ENCODE assay signal across 12 cellular contexts in genomic region chr11:318407-318774, GRCh38. TPM values are rescaled to one million over a fixed set of nuclear protein-coding genes. Genes with fewer than 3 reads are reported as not detected.
DNase-seq lines count a peak whose midpoint lies in the region; ATAC-seq, FAIRE-seq and TF ChIP-seq lines count a peak whose summit lies in the region.
"Not testable (repeated sequence)": the region's sequence is repeated elsewhere in the genome, so short reads cannot be mapped to it uniquely, and the experiment has no call there.
"Had no signal": no experiment of that assay in that cellular context is flagged by ENCODE, and none has a peak within 500 bp of the region (broad histone marks: within the 10 kb centered on the region; RNA-seq: fewer than 3 reads in every experiment).

No MANE protein-coding gene starts in this region.

- peak; percentile 97 for FAIRE-seq in GM12892 (lab: Jason Lieb, UNC)

- DNase-seq in GM12892 (ENCODE audit: insufficient read length); IMR-90; heart right ventricle; tibial artery: not testable (repeated sequence)

- not testable (repeated sequence) for H2AK9ac ChIP-seq in IMR-90 (replicated peaks; ENCODE audit: low read depth, low read length, poor library complexity)

- not testable (repeated sequence) for H3K56ac ChIP-seq in IMR-90 (ENCODE audit: extremely low read depth, insufficient read depth, low read length)

- BruUV-seq in IMR-90 (replicated peaks; lab: Mats Ljungman, UMichigan): not testable (repeated sequence)

- not testable (repeated sequence) for H3K27ac Mint-ChIP-seq in activated T-helper 17 cell treated with anti-CD3 and anti-CD28 coated beads, Interleukin-2, amount 50 U/mL, for 72 hours

- H3K27me3 Mint-ChIP-seq in activated T-helper 17 cell treated with anti-CD3 and anti-CD28 coated beads, Interleukin-2, amount 50 U/mL, for 72 hours: not testable (repeated sequence)

- not testable (repeated sequence) for H3K27ac ChIP-seq in IMR-90 (ENCODE audit: insufficient read depth, low read length); neutrophil
- H3K27ac ChIP-seq in heart right ventricle (peak overlapping the region in 5 of 10 donors; percentile 93 to 99 (median 96)), tibial artery (peak overlapping the region; percentile 93 to 100)

- intact Hi-C loops in IMR-90 (cut with micrococcal nuclease); tibial artery (cut with DNase I; ENCODE audit: low total_unique reads): not testable (repeated sequence)
- intact Hi-C loops in heart right ventricle (cut with DNase I): loop anchor here in 1 of 10 donors (10.0 kb wide), 1 partner anchor 64 kb away; no protein-coding TSS in a partner anchor

- H3K9me3 Mint-ChIP-seq in activated T-helper 17 cell treated with anti-CD3 and anti-CD28 coated beads, Interleukin-2, amount 50 U/mL, for 72 hours: not testable (repeated sequence)

- H3K9me1 ChIP-seq in IMR-90 (ENCODE audit: insufficient read depth, low read length): not testable (repeated sequence)

- peaks cover 5 to 25% of the 10 kb centered on the region in 2 experiments; a peak in 3 of 4 replicates for H3K79me1 ChIP-seq in IMR-90 (ENCODE audit: low read depth in 1 of 2, low read length in 2 of 2)

- H2BK20ac ChIP-seq in IMR-90 (ENCODE audit: low read depth, low read length): not testable (repeated sequence)

- not testable (repeated sequence) for H4K91ac ChIP-seq in IMR-90 (ENCODE audit: insufficient read depth, low read depth, low read length)

- dilution Hi-C loops in IMR-90 (cut with HindIII; ENCODE audit: low sequenced_read_pairs, unreplicated experiment): not testable (repeated sequence)

- not testable (repeated sequence) for TF ChIP-seq POLR2A in GM12892 (IDR thresholded peaks at IDR 0.05; ENCODE audit: low read depth, low read length); IMR-90 (IDR thresholded peaks at IDR 0.05; ENCODE audit: low read depth, low read length)

- H3K9me3 ChIP-seq in IMR-90 (ENCODE audit: control insufficient read depth, insufficient read depth, low read length); heart right ventricle; neutrophil; tibial artery: not testable (repeated sequence)

- in situ Hi-C loops in IMR-90 (cut with MboI; ENCODE audit: low sequenced_read_pairs): not testable (repeated sequence)

- not testable (repeated sequence) for H2AK5ac ChIP-seq in IMR-90 (ENCODE audit: low read depth, low read length)

- H3K4me3 ChIP-seq in IMR-90 (ENCODE audit: insufficient read depth, low read depth, low read length): not testable (repeated sequence)
- H3K4me3 ChIP-seq in heart right ventricle (peak overlapping the region in 7 of 10 donors; percentile 71 to 89 (median 78)), neutrophil (ENCODE audit: low read depth in 1 of 2, low read length in 1 of 2) (peak overlapping the region; percentile 80 to 98), tibial artery (peak overlapping the region; percentile 79 to 100)

- H3K36me3 Mint-ChIP-seq in activated T-helper 17 cell treated with anti-CD3 and anti-CD28 coated beads, Interleukin-2, amount 50 U/mL, for 72 hours (ENCODE audit: low read depth): peaks cover 40% of the 10 kb centered on the region

- ATAC-seq in GM21576 (IDR thresholded peaks at IDR 0.05; ENCODE audit: unreplicated experiment) (peak; percentile 41), HG02970 (IDR thresholded peaks at IDR 0.05; ENCODE audit: low FRiP score, unreplicated experiment) (peak; percentile 45), IMR-90 (ENCODE audit: low read depth) (peak; percentile 68), heart right ventricle (peak; percentile 21 to 70 (median 54))
- ATAC-seq in activated T-helper 17 cell treated with anti-CD3 and anti-CD28 coated beads, Interleukin-2, amount 50 U/mL, for 72 hours (replicated peaks): peak; percentile 31

- not testable (repeated sequence) for H3K23ac ChIP-seq in IMR-90 (ENCODE audit: low read depth, low read length)

- H4K8ac ChIP-seq in IMR-90 (ENCODE audit: low read depth in 2 of 2, low read length in 2 of 2): not testable (repeated sequence)

- peaks cover 11% of the 10 kb centered on the region for H3K4me1 ChIP-seq in IMR-90 (ENCODE audit: control insufficient read depth, insufficient read depth, low read length)
- H3K4me1 ChIP-seq in heart right ventricle: peaks cover 0 to 43% (median 27%) of the 10 kb centered on the region in 9 donors
- peaks cover 45 to 53% of the 10 kb centered on the region in 2 experiments for H3K4me1 ChIP-seq in neutrophil (ENCODE audit: control insufficient read depth in 1 of 2, insufficient read depth in 1 of 2, low read depth in 1 of 2, low read length in 1 of 2)
- H3K4me1 ChIP-seq in tibial artery: peaks cover 0 to 20% (median 12%) of the 10 kb centered on the region in 4 donors

- not testable (repeated sequence) for H4K5ac ChIP-seq in IMR-90 (ENCODE audit: low read depth, low read length)

- H3K4me1 Mint-ChIP-seq in activated T-helper 17 cell treated with anti-CD3 and anti-CD28 coated beads, Interleukin-2, amount 50 U/mL, for 72 hours: peaks cover 16% of the 10 kb centered on the region

- not testable (repeated sequence) for H3K4me3 Mint-ChIP-seq in activated T-helper 17 cell treated with anti-CD3 and anti-CD28 coated beads, Interleukin-2, amount 50 U/mL, for 72 hours

- TF ChIP-seq RAD21 in IMR-90 (IDR thresholded peaks at IDR 0.05; ENCODE audit: low read length): not testable (repeated sequence)

- not testable (repeated sequence) for H2AFZ ChIP-seq in IMR-90 (replicated peaks; ENCODE audit: low read length, poor library complexity)

- not testable (repeated sequence) for H3K4me2 ChIP-seq in IMR-90 (ENCODE audit: low read depth, low read length)

- no CpG with 5 or more reads among the region's 48 CpGs for WGBS in IMR-90 (ENCODE audit: extremely low coverage in 2 of 2, insufficient read length in 1 of 2), 2 experiments
- WGBS in heart right ventricle, 2 donors: no CpG with 5 or more reads among the region's 48 CpGs

- not testable (repeated sequence) for H3K18ac ChIP-seq in IMR-90 (ENCODE audit: low read depth, low read length)

- H4K20me1 ChIP-seq in IMR-90 (ENCODE audit: insufficient read depth, low read length): peaks cover 10% of the 10 kb centered on the region; the same call in 1 of the 2 replicates

- not testable (repeated sequence) for H2BK5ac ChIP-seq in IMR-90 (ENCODE audit: low read depth, low read length, poor library complexity, severe bottlenecking)

- TF ChIP-seq CTCF in IMR-90 (conservative IDR thresholded peaks at IDR 0.05; ENCODE audit: low read depth, low read length); neutrophil (IDR thresholded peaks at IDR 0.05); tibial artery (IDR thresholded peaks at IDR 0.05): not testable (repeated sequence)
- TF ChIP-seq CTCF in heart right ventricle (IDR thresholded peaks at IDR 0.05): peak in 1 of 9 donors; percentile 15

- POLR2A ChIA-PET in IMR-90 (lab: Charles Lee; ENCODE audit: unreplicated experiment): not testable (repeated sequence)

- H3K36me3 ChIP-seq in IMR-90 (ENCODE audit: control insufficient read depth, insufficient read depth, low read length); tibial artery: not testable (repeated sequence)
- H3K36me3 ChIP-seq in heart right ventricle: peaks cover 0 to 23% (median 0%) of the 10 kb centered on the region in 9 donors
- peaks cover 22% of the 10 kb centered on the region for H3K36me3 ChIP-seq in neutrophil

- CTCF ChIA-PET in IMR-90 (lab: Yijun Ruan, JAX): not testable (repeated sequence)

- H2BK15ac ChIP-seq in IMR-90 (ENCODE audit: low read depth, low read length): not testable (repeated sequence)

- not testable (repeated sequence) for H3K27me3 ChIP-seq in IMR-90 (ENCODE audit: control insufficient read depth, insufficient read depth, low read length)
- H3K27me3 ChIP-seq in heart right ventricle: peaks cover 0 to 23% (median 12%) of the 10 kb centered on the region in 7 donors
- peaks cover 33% of the 10 kb centered on the region for H3K27me3 ChIP-seq in neutrophil
- peaks cover 0 to 11% of the 10 kb centered on the region in 2 donors for H3K27me3 ChIP-seq in tibial artery

- not testable (repeated sequence) for H3K4ac ChIP-seq in IMR-90 (ENCODE audit: low read depth, low read length)

- not testable (repeated sequence) for H3K14ac ChIP-seq in IMR-90 (replicated peaks; ENCODE audit: low read depth, low read length)

- not testable (repeated sequence) for H2BK120ac ChIP-seq in IMR-90 (ENCODE audit: low read depth, low read length)

- H3K9ac ChIP-seq in IMR-90 (ENCODE audit: low read depth, low read length): not testable (repeated sequence)

RNA-seq across cellular contexts. Expression of gene IFITM3, which starts 2.3 kb away (rescaled TPM):
- 1.7 TPM for polyA plus RNA-seq in GM12892 (2012; ENCODE audit: missing spikeins)
- 40.9 and 52.5 TPM in 2 replicates for total RNA-seq in IMR-90 (2012; rRNA removed)
- polyA plus RNA-seq in IMR-90 (2012; rRNA removed): 906 and 1,008 TPM in 2 replicates
- 803 and 1,768 TPM in 2 replicates for polyA plus RNA-seq in IMR-90 (2012; cell fraction: cytosol; rRNA removed)
- 153 and 347 TPM in 2 replicates for polyA plus RNA-seq in IMR-90 (2012; cell fraction: nucleus; rRNA removed; ENCODE audit: low replicate concordance)
- 10 to 100 TPM in 1 of 2 donors, 1 to 10 TPM in 1; 2.7 to 26.0 TPM for total RNA-seq in activated T-helper 17 cell treated with anti-CD3 and anti-CD28 coated beads, Interleukin-2, amount 50 U/mL, for 72 hours
- total RNA-seq in heart right ventricle: 100 to 1,000 TPM in 9 of 10 donors, 10 to 100 TPM in 1; 94.1 to 591 (median 172) TPM
- 1,000 to 10,000 TPM in 1 of 2 donors, 100 to 1,000 TPM in 1; 676 to 1,409 TPM for polyA plus RNA-seq in heart right ventricle

RNA-seq across cellular contexts. Expression of gene IFITM1, which starts 4.6 kb away (rescaled TPM):
- polyA plus RNA-seq in GM12892 (2012; ENCODE audit: missing spikeins): 237 TPM
- 14.4 and 24.2 TPM in 2 replicates for total RNA-seq in IMR-90 (2012; rRNA removed)
- polyA plus RNA-seq in IMR-90 (2012; rRNA removed): 67.5 and 68.9 TPM in 2 replicates
- polyA plus RNA-seq in IMR-90 (2012; cell fraction: cytosol; rRNA removed): 54.7 and 163 TPM in 2 replicates
- polyA plus RNA-seq in IMR-90 (2012; cell fraction: nucleus; rRNA removed; ENCODE audit: low replicate concordance): 25.1 and 28.0 TPM in 2 replicates
- 10 to 100 TPM; 95.7 to 97.1 TPM for total RNA-seq in activated T-helper 17 cell treated with anti-CD3 and anti-CD28 coated beads, Interleukin-2, amount 50 U/mL, for 72 hours
- total RNA-seq in heart right ventricle: 100 to 1,000 TPM in 4 of 10 donors, 10 to 100 TPM in 6; 51.6 to 182 (median 94.9) TPM
- 100 to 1,000 TPM; 235 to 427 TPM for polyA plus RNA-seq in heart right ventricle

RNA-seq across cellular contexts. Expression of gene IFITM2, which starts 10.8 kb away (rescaled TPM):
- 157 TPM for polyA plus RNA-seq in GM12892 (2012; ENCODE audit: missing spikeins)
- total RNA-seq in IMR-90 (2012; rRNA removed) (26.4 and 31.2 TPM in 2 replicates), heart right ventricle (100 to 1,000 TPM in 7 of 10 donors, 10 to 100 TPM in 3; 57.2 to 333 (median 144) TPM)
- polyA plus RNA-seq in IMR-90 (2012; rRNA removed) (564 and 600 TPM in 2 replicates), heart right ventricle (100 to 1,000 TPM; 423 to 843 TPM)
- 588 and 1,067 TPM in 2 replicates for polyA plus RNA-seq in IMR-90 (2012; cell fraction: cytosol; rRNA removed)
- 95.2 and 139 TPM in 2 replicates for polyA plus RNA-seq in IMR-90 (2012; cell fraction: nucleus; rRNA removed; ENCODE audit: low replicate concordance)
- total RNA-seq in activated T-helper 17 cell treated with anti-CD3 and anti-CD28 coated beads, Interleukin-2, amount 50 U/mL, for 72 hours: 100 to 1,000 TPM; 187 to 261 TPM

RNA-seq across cellular contexts. Expression of gene IFITM5, which starts 19.1 kb away (rescaled TPM):
- polyA plus RNA-seq in GM12892 (2012; ENCODE audit: missing spikeins): not detected
- not detected in 2 replicates for total RNA-seq in IMR-90 (2012; rRNA removed)
- polyA plus RNA-seq in IMR-90 (2012; rRNA removed): not detected in 2 replicates
- not detected in 2 replicates for polyA plus RNA-seq in IMR-90 (2012; cell fraction: cytosol; rRNA removed)
- polyA plus RNA-seq in IMR-90 (2012; cell fraction: nucleus; rRNA removed; ENCODE audit: low replicate concordance): not detected in 2 replicates
- not detected for total RNA-seq in activated T-helper 17 cell treated with anti-CD3 and anti-CD28 coated beads, Interleukin-2, amount 50 U/mL, for 72 hours
- not detected for total RNA-seq in heart right ventricle
- polyA plus RNA-seq in heart right ventricle: not detected
- total RNA-seq: dermis microvascular lymphatic vessel endothelial cell; LHCN-M2; myocyte; T-helper 1 cell treated with Interleukin-12 subunit alpha and Interleukin-12 subunit beta and Interleukin-4 antibody, amounts not matched to agents 30 ng/mL and 1 ng/mL, for 36 hours had no signal

RNA-seq across cellular contexts. Expression of gene PGGHG, which starts 29.5 kb away (rescaled TPM):
- polyA plus RNA-seq in GM12892 (2012; ENCODE audit: missing spikeins): 13.7 TPM
- total RNA-seq in IMR-90 (2012; rRNA removed): 1.4 and 1.8 TPM in 2 replicates
- 16.2 and 17.0 TPM in 2 replicates for polyA plus RNA-seq in IMR-90 (2012; rRNA removed)
- 2.1 and 3.3 TPM in 2 replicates for polyA plus RNA-seq in IMR-90 (2012; cell fraction: cytosol; rRNA removed)
- polyA plus RNA-seq in IMR-90 (2012; cell fraction: nucleus; rRNA removed; ENCODE audit: low replicate concordance): 170 and 305 TPM in 2 replicates
- 100 to 1,000 TPM in 1 of 2 donors, 10 to 100 TPM in 1; 31.7 to 196 TPM for total RNA-seq in activated T-helper 17 cell treated with anti-CD3 and anti-CD28 coated beads, Interleukin-2, amount 50 U/mL, for 72 hours
- total RNA-seq in heart right ventricle: 10 to 100 TPM in 1 of 10 donors, 1 to 10 TPM in 9; 3.3 to 10.8 (median 5.9) TPM
- polyA plus RNA-seq in heart right ventricle: 10 to 100 TPM; 15.9 to 45.3 TPM
